Comparison of ENCODE assay signal across 33 cellular contexts in the genomic region with DNA sequence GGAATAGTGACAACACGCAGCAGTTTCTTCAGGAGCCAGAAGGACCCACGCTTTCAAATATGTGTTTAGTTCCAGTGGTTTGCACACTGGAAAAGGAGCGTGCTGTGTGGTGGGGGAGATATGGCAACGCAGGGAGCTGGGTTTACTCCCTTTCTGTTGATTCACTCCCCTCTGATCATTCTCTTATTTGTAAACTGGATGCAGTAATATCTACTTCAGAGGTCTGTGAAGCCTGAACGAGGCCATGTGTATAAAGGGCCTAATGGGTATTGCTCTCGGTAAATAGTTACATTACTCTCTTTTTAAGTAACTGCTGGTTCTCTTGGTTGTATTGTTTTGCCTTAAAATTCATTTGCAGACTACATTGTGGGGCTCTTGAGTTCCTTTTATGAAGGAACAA. TPM values are rescaled to one million over a fixed set of nuclear protein-coding genes. Genes with fewer than 3 reads are reported as not detected.
DNase-seq lines count a peak whose midpoint lies in the region; ATAC-seq and TF ChIP-seq lines count a peak whose summit lies in the region.
"Had no signal": no experiment of that assay in that cellular context is flagged by ENCODE, and none has a peak within 500 bp of the region (broad histone marks: within the 10 kb centered on the region; RNA-seq: fewer than 3 reads in every experiment).

No MANE protein-coding gene starts in this region.

- intact Hi-C loops in activated naive CD4-positive, alpha-beta T cell treated with anti-CD3 and anti-CD28 coated beads for 36 hours (cut with micrococcal nuclease) = loop anchor here (2.0 to 10.0 kb wide), 2 partner anchors 17 to 567 kb away; no protein-coding TSS in a partner anchor
- intact Hi-C loops in activated T-helper 2 cell treated with anti-CD3 and anti-CD28 coated beads, Interferon-gamma antibody, Interleukin-2, Interleukin-4, amounts not matched to agents 10 μg/mL and 5 μg/mL and 100 μg/mL, durations not matched to agents 14 hours and 24 hours and 36 hours (cut with micrococcal nuclease) = no loop called here

- H3K9me3 ChIP-seq in OCI-LY1 (ENCODE audit: low read length) (no peaks in the 10 kb centered on the region), neutrophil (no peaks in the 10 kb centered on the region)
- H3K9me3 ChIP-seq: BLaER1 treated with 17β-estradiol and CSF1 and Interleukin-3, amounts not matched to agents 10 nM and 100 nM; gastroesophageal sphincter; left lung; SJCRH30; testis had no signal

- H3F3A ChIP-seq in OCI-LY1 (ENCODE audit: insufficient read depth, low read length) = no peaks in the 10 kb centered on the region

- no peak for DNase-seq in activated naive CD4-positive, alpha-beta T cell treated with anti-CD3 and anti-CD28 coated beads for 36 hours
- no peak for DNase-seq in activated naive CD4-positive, alpha-beta T cell treated with anti-CD3 and anti-CD28 coated beads, Interleukin-2, amount 50 U/mL, for 16 hours
- no peak for DNase-seq in activated naive CD8-positive, alpha-beta T cell treated with anti-CD3 and anti-CD28 coated beads, Interleukin-2, amount 50 U/mL, for 24 hours
- no peak for DNase-seq in immature natural killer cell
- DNase-seq in activated T-helper 2 cell treated with anti-CD3 and anti-CD28 coated beads, Interferon-gamma antibody, Interleukin-2, Interleukin-4, amounts not matched to agents 10 μg/mL and 5 μg/mL and 100 μg/mL, durations not matched to agents 14 hours and 24 hours and 36 hours (ENCODE audit: low spot score) = no peak
- DNase-seq: activated CD4-positive, CD25-positive, alpha-beta regulatory T cell treated with anti-CD3 and anti-CD28 coated beads, Interleukin-2, amount 50 U/mL, for 72 hours; activated T-cell treated with anti-CD3 and anti-CD28 coated beads, Interleukin-2, amount 50 U/mL, for 48 hours; dermis blood vessel endothelial cell; EL; hippocampal formation; left lung; mesenchymal stem cell; NCI-H1092 treated with DMSO at 0.1 percent for 48 hours; NCI-H187 treated with DMSO at 0.1 percent for 48 hours; NCI-H2227 treated with DMSO at 0.1 percent for 48 hours; NCI-H69; occipital lobe; SJCRH30; stimulated activated naive CD8-positive, alpha-beta T cell treated with anti-CD3 and anti-CD28 coated beads, Interleukin-15, Interleukin-2, amounts not matched to agents 100 U/mL and 50 U/mL, for 24 hours; testis had no signal

- H4K20me1 ChIP-seq in OCI-LY1 (ENCODE audit: insufficient read depth, low read length) = no peaks in the 10 kb centered on the region

- H2AFZ ChIP-seq in OCI-LY1 (ENCODE audit: low read length) = no peak overlapping the region

- H3K27me3 Mint-ChIP-seq in activated naive CD4-positive, alpha-beta T cell treated with anti-CD3 and anti-CD28 coated beads for 36 hours (ENCODE audit: low read depth) = no peaks in the 10 kb centered on the region
- H3K27me3 Mint-ChIP-seq in activated naive CD8-positive, alpha-beta T cell treated with anti-CD3 and anti-CD28 coated beads, Interleukin-2, amount 50 U/mL, for 24 hours = no peaks in the 10 kb centered on the region
- H3K27me3 Mint-ChIP-seq in immature natural killer cell (ENCODE audit: low read depth in 3 of 3) = peaks cover 0 to 2% (median 0%) of the 10 kb centered on the region in 3 donors
- H3K27me3 Mint-ChIP-seq in activated T-helper 2 cell treated with anti-CD3 and anti-CD28 coated beads, Interferon-gamma antibody, Interleukin-2, Interleukin-4, amounts not matched to agents 10 μg/mL and 5 μg/mL and 100 μg/mL, durations not matched to agents 14 hours and 24 hours and 36 hours (ENCODE audit: low read depth) = no peaks in the 10 kb centered on the region
- H3K27me3 Mint-ChIP-seq: central memory CD8-positive, alpha-beta T cell had no signal

- no peak for ATAC-seq in activated naive CD8-positive, alpha-beta T cell treated with anti-CD3 and anti-CD28 coated beads, Interleukin-2, amount 50 U/mL, for 24 hours
- ATAC-seq in GM19035 (IDR thresholded peaks at IDR 0.05; ENCODE audit: unreplicated experiment) = no peak
- ATAC-seq: gastroesophageal sphincter; GM12878; K562; stimulated activated naive CD8-positive, alpha-beta T cell treated with anti-CD3 and anti-CD28 coated beads, Interleukin-15, Interleukin-2, amounts not matched to agents 100 U/mL and 50 U/mL, for 24 hours had no signal

- peaks cover 49% of the 10 kb centered on the region for H3K36me3 Mint-ChIP-seq in activated naive CD4-positive, alpha-beta T cell treated with anti-CD3 and anti-CD28 coated beads for 36 hours (ENCODE audit: low read depth)
- peaks cover 71% of the 10 kb centered on the region for H3K36me3 Mint-ChIP-seq in activated naive CD8-positive, alpha-beta T cell treated with anti-CD3 and anti-CD28 coated beads, Interleukin-2, amount 50 U/mL, for 24 hours (ENCODE audit: low read depth)
- peaks cover 29 to 54% (median 32%) of the 10 kb centered on the region in 3 donors for H3K36me3 Mint-ChIP-seq in immature natural killer cell
- peaks cover 87% of the 10 kb centered on the region for H3K36me3 Mint-ChIP-seq in activated T-helper 2 cell treated with anti-CD3 and anti-CD28 coated beads, Interferon-gamma antibody, Interleukin-2, Interleukin-4, amounts not matched to agents 10 μg/mL and 5 μg/mL and 100 μg/mL, durations not matched to agents 14 hours and 24 hours and 36 hours (ENCODE audit: low read depth)

- H3K4me2 ChIP-seq in OCI-LY1 (ENCODE audit: low read length) = no peak overlapping the region
- H3K4me2 ChIP-seq: BLaER1 treated with 17β-estradiol and CSF1 and Interleukin-3, amounts not matched to agents 10 nM and 100 nM had no signal

- H3K9me3 Mint-ChIP-seq in activated naive CD4-positive, alpha-beta T cell treated with anti-CD3 and anti-CD28 coated beads for 36 hours = no peaks in the 10 kb centered on the region
- H3K9me3 Mint-ChIP-seq in activated naive CD8-positive, alpha-beta T cell treated with anti-CD3 and anti-CD28 coated beads, Interleukin-2, amount 50 U/mL, for 24 hours = no peaks in the 10 kb centered on the region
- H3K9me3 Mint-ChIP-seq in immature natural killer cell = no peaks in the 10 kb centered on the region
- no peaks in the 10 kb centered on the region for H3K9me3 Mint-ChIP-seq in activated T-helper 2 cell treated with anti-CD3 and anti-CD28 coated beads, Interferon-gamma antibody, Interleukin-2, Interleukin-4, amounts not matched to agents 10 μg/mL and 5 μg/mL and 100 μg/mL, durations not matched to agents 14 hours and 24 hours and 36 hours
- H3K9me3 Mint-ChIP-seq: central memory CD8-positive, alpha-beta T cell had no signal

- H3K27ac Mint-ChIP-seq in activated naive CD4-positive, alpha-beta T cell treated with anti-CD3 and anti-CD28 coated beads for 36 hours = peak overlapping the region; percentile 5
- H3K27ac Mint-ChIP-seq in activated naive CD8-positive, alpha-beta T cell treated with anti-CD3 and anti-CD28 coated beads, Interleukin-2, amount 50 U/mL, for 24 hours = peak overlapping the region; percentile 67
- H3K27ac Mint-ChIP-seq in immature natural killer cell = peak overlapping the region in 3 of 6 donors; percentile 27 to 71 (median 49)
- no peak overlapping the region for H3K27ac Mint-ChIP-seq in activated T-helper 2 cell treated with anti-CD3 and anti-CD28 coated beads, Interferon-gamma antibody, Interleukin-2, Interleukin-4, amounts not matched to agents 10 μg/mL and 5 μg/mL and 100 μg/mL, durations not matched to agents 14 hours and 24 hours and 36 hours

- no peak overlapping the region for H3K9ac ChIP-seq in OCI-LY1 (ENCODE audit: low read length)
- H3K9ac ChIP-seq: BLaER1 treated with 17β-estradiol and CSF1 and Interleukin-3, amounts not matched to agents 10 nM and 100 nM had no signal

- H3K4me3 Mint-ChIP-seq in activated naive CD4-positive, alpha-beta T cell treated with anti-CD3 and anti-CD28 coated beads for 36 hours = no peak overlapping the region
- no peak overlapping the region for H3K4me3 Mint-ChIP-seq in activated naive CD8-positive, alpha-beta T cell treated with anti-CD3 and anti-CD28 coated beads, Interleukin-2, amount 50 U/mL, for 24 hours
- no peak overlapping the region for H3K4me3 Mint-ChIP-seq in immature natural killer cell
- no peak overlapping the region for H3K4me3 Mint-ChIP-seq in activated T-helper 2 cell treated with anti-CD3 and anti-CD28 coated beads, Interferon-gamma antibody, Interleukin-2, Interleukin-4, amounts not matched to agents 10 μg/mL and 5 μg/mL and 100 μg/mL, durations not matched to agents 14 hours and 24 hours and 36 hours (ENCODE audit: low read depth)
- H3K4me3 Mint-ChIP-seq: central memory CD8-positive, alpha-beta T cell had no signal

- H3K4me3 ChIP-seq in OCI-LY1 (ENCODE audit: low read depth, low read length, poor library complexity, severe bottlenecking) (no peak overlapping the region), neutrophil (ENCODE audit: low read depth in 1 of 2, low read length in 1 of 2) (no peak overlapping the region)
- H3K4me3 ChIP-seq: BLaER1 treated with 17β-estradiol and CSF1 and Interleukin-3, amounts not matched to agents 10 nM and 100 nM; gastroesophageal sphincter; GM12878; K562; left lung; SJCRH30; testis had no signal

- CTCF ChIA-PET in activated naive CD4-positive, alpha-beta T cell treated with anti-CD3 and anti-CD28 coated beads for 36 hours (lab: Charles Lee) = interaction anchor here (0.5 to 4.4 kb wide), 9 partner anchors 44 to 298 kb away, joined by 3 to 27 read pairs (median 4); a partner anchor contains a TSS

- H3K9me2 ChIP-seq in OCI-LY1 (ENCODE audit: low read depth, low read length) = no peaks in the 10 kb centered on the region

- H3K79me2 ChIP-seq in OCI-LY1 (ENCODE audit: insufficient read depth, low read length) = peaks cover 13% of the 10 kb centered on the region

- H3K27ac ChIP-seq in OCI-LY1 (ENCODE audit: low read depth, low read length, poor library complexity, severe bottlenecking) (peak overlapping the region; percentile 74), neutrophil (peak overlapping the region; percentile 11)
- H3K27ac ChIP-seq: BLaER1 treated with 17β-estradiol and CSF1 and Interleukin-3, amounts not matched to agents 10 nM and 100 nM; gastroesophageal sphincter; SJCRH30; testis had no signal

- no peak for TF ChIP-seq CTCF in OCI-LY1 (IDR thresholded peaks at IDR 0.05; ENCODE audit: low read length)
- TF ChIP-seq CTCF in neutrophil (IDR thresholded peaks at IDR 0.05) = no peak

- H3K4me1 Mint-ChIP-seq in activated naive CD4-positive, alpha-beta T cell treated with anti-CD3 and anti-CD28 coated beads for 36 hours (ENCODE audit: low read depth) = peaks cover 21% of the 10 kb centered on the region
- peaks cover 17% of the 10 kb centered on the region for H3K4me1 Mint-ChIP-seq in activated naive CD8-positive, alpha-beta T cell treated with anti-CD3 and anti-CD28 coated beads, Interleukin-2, amount 50 U/mL, for 24 hours
- peaks cover 14 to 20% of the 10 kb centered on the region in 2 donors for H3K4me1 Mint-ChIP-seq in immature natural killer cell
- H3K4me1 Mint-ChIP-seq in activated T-helper 2 cell treated with anti-CD3 and anti-CD28 coated beads, Interferon-gamma antibody, Interleukin-2, Interleukin-4, amounts not matched to agents 10 μg/mL and 5 μg/mL and 100 μg/mL, durations not matched to agents 14 hours and 24 hours and 36 hours (ENCODE audit: low read depth) = peaks cover 29% of the 10 kb centered on the region

- H3K36me3 ChIP-seq in OCI-LY1 (ENCODE audit: insufficient read depth, low read length) = peaks cover 94% of the 10 kb centered on the region
- peaks cover 75% of the 10 kb centered on the region for H3K36me3 ChIP-seq in neutrophil

- no peaks in the 10 kb centered on the region for H3K27me3 ChIP-seq in OCI-LY1 (ENCODE audit: insufficient read depth, low read length)
- H3K27me3 ChIP-seq in neutrophil = no peaks in the 10 kb centered on the region
- H3K27me3 ChIP-seq: BLaER1 treated with 17β-estradiol and CSF1 and Interleukin-3, amounts not matched to agents 10 nM and 100 nM; gastroesophageal sphincter; left lung; SJCRH30; testis had no signal

- H3K4me1 ChIP-seq in OCI-LY1 (ENCODE audit: insufficient read depth, low read length, severe bottlenecking) = peaks cover 15% of the 10 kb centered on the region
- H3K4me1 ChIP-seq in neutrophil (ENCODE audit: control insufficient read depth in 1 of 2, insufficient read depth in 1 of 2, low read depth in 1 of 2, low read length in 1 of 2) = peaks cover 11 to 14% of the 10 kb centered on the region in 2 experiments
- H3K4me1 ChIP-seq: SJCRH30, testis had no signal

RNA-seq across cellular contexts. Expression of a gene that starts 19.2 kb away (rescaled TPM):
- 100 to 1,000 TPM; 157 to 162 TPM for total RNA-seq in activated naive CD4-positive, alpha-beta T cell treated with anti-CD3 and anti-CD28 coated beads for 36 hours
- 10 to 100 TPM; 30.9 to 91.5 (median 55.5) TPM for polyA plus RNA-seq in immature natural killer cell
- total RNA-seq in activated T-helper 2 cell treated with anti-CD3 and anti-CD28 coated beads, Interferon-gamma antibody, Interleukin-2, Interleukin-4, amounts not matched to agents 10 μg/mL and 5 μg/mL and 100 μg/mL, durations not matched to agents 14 hours and 24 hours and 36 hours = 257 and 266 TPM in 2 replicates

RNA-seq across cellular contexts. Expression of a gene that starts 45.9 kb away (rescaled TPM):
- 100 to 1,000 TPM; 443 to 471 TPM for total RNA-seq in activated naive CD4-positive, alpha-beta T cell treated with anti-CD3 and anti-CD28 coated beads for 36 hours
- polyA plus RNA-seq in immature natural killer cell = 1 to 10 TPM; 2.7 to 3.9 (median 3.6) TPM
- total RNA-seq in activated T-helper 2 cell treated with anti-CD3 and anti-CD28 coated beads, Interferon-gamma antibody, Interleukin-2, Interleukin-4, amounts not matched to agents 10 μg/mL and 5 μg/mL and 100 μg/mL, durations not matched to agents 14 hours and 24 hours and 36 hours = 1,777 and 1,808 TPM in 2 replicates
- total RNA-seq: Calu3, dermis blood vessel endothelial cell, fibroblast of lung, M059J, myocyte, occipital lobe, pulmonary artery endothelial cell, SJCRH30 had no signal
- polyA plus RNA-seq: fibroblast of lung, K562 had no signal
